23 cellular contexts compared by ENCODE assay signal in the genomic region with DNA sequence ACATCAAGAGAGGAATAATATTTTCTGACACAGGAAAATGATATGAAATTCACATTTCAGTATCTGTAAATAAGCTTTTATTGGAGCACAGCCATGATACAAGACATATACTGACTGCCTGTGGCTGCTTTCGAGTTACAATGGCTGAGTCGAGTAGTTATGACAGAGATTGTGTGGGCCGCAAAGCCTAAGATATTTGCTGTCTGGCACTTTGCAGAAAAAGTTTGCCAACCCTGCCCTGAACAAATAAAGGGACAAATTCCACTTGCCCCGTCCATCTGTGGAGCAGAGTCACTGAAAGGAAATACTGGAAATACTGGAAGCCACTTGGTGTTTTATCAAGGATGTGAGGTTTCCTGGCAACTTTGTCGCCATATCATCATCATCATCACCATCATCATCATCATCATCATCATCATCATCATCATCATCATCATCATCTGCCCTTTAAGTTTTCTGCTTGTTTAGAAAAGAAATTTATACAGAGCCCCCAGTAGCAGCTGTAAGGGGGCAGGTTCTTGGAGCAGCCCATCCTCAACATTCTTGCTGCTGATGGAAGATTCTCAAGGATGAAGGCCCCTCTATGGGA.
DNase-seq lines count a peak whose midpoint lies in the region; ATAC-seq and TF ChIP-seq lines count a peak whose summit lies in the region.
"Had no signal": no experiment of that assay in that cellular context is flagged by ENCODE, and none has a peak within 500 bp of the region (broad histone marks: within the 10 kb centered on the region; RNA-seq: fewer than 3 reads in every experiment).

No MANE protein-coding gene starts in this region.

- H3K36me3 ChIP-seq in HCT116 (ENCODE audit: control insufficient read depth in 1 of 2, insufficient read depth in 2 of 2, low read length in 2 of 2) (peaks cover 25 to 35% of the 10 kb centered on the region in 2 experiments), colonic mucosa (no peaks in the 10 kb centered on the region), subcutaneous abdominal adipose tissue (ENCODE audit: control insufficient read depth in 5 of 5, insufficient read depth in 5 of 5, low read length in 5 of 5) (peaks cover 0 to 5% (median 0%) of the 10 kb centered on the region in 5 donors)
- H3K36me3 ChIP-seq: vagina had no signal

- POLR2A ChIA-PET in HCT116 (lab: Charles Lee): no interaction called here

- H3K9me3 Mint-ChIP-seq in mesothelial cell of epicardium: no peaks in the 10 kb centered on the region
- H3K9me3 Mint-ChIP-seq: activated naive CD4-positive, alpha-beta T cell treated with anti-CD3 and anti-CD28 coated beads for 36 hours; activated T-cell treated with anti-CD3 and anti-CD28 coated beads, Interleukin-2, amount 50 U/mL, for 4 hours; stimulated activated naive CD8-positive, alpha-beta T cell treated with anti-CD3 and anti-CD28 coated beads, Interleukin-15, amount 100 ng/mL, for 72 hours had no signal

- intact Hi-C loops in HCT116 (cut with micrococcal nuclease): no loop called here
- intact Hi-C loops in colonic mucosa (cut with DNase I): no loop called here

- peak overlapping the region; percentile 67 for H3K27ac Mint-ChIP-seq in mesothelial cell of epicardium
- H3K27ac Mint-ChIP-seq: activated naive CD4-positive, alpha-beta T cell treated with anti-CD3 and anti-CD28 coated beads for 36 hours; stimulated activated naive CD8-positive, alpha-beta T cell treated with anti-CD3 and anti-CD28 coated beads, Interleukin-15, amount 100 ng/mL, for 72 hours had no signal

- H3K4me3 Mint-ChIP-seq in mesothelial cell of epicardium: no peak overlapping the region
- H3K4me3 Mint-ChIP-seq: activated naive CD4-positive, alpha-beta T cell treated with anti-CD3 and anti-CD28 coated beads for 36 hours; activated T-cell treated with anti-CD3 and anti-CD28 coated beads, Interleukin-2, amount 50 U/mL, for 4 hours; stimulated activated naive CD8-positive, alpha-beta T cell treated with anti-CD3 and anti-CD28 coated beads, Interleukin-15, amount 100 ng/mL, for 72 hours had no signal

- H3K9ac ChIP-seq in HCT116 (ENCODE audit: low read length): no peak overlapping the region
- no peak overlapping the region for H3K9ac ChIP-seq in colonic mucosa (ENCODE audit: low read depth in 2 of 2, low read length in 2 of 2)
- peak overlapping the region in 1 of 5 donors; percentile 44 for H3K9ac ChIP-seq in subcutaneous abdominal adipose tissue (ENCODE audit: low read length in 5 of 5)

- no peak for ATAC-seq in HCT116
- ATAC-seq: activated CD4-positive, CD25-positive, alpha-beta regulatory T cell treated with anti-CD3 and anti-CD28 coated beads, Interleukin-2, amount 50 U/mL, for 24 hours; activated T-cell treated with anti-CD3 and anti-CD28 coated beads, Interleukin-2, amount 50 U/mL, for 4 hours; stimulated activated naive CD8-positive, alpha-beta T cell treated with anti-CD3 and anti-CD28 coated beads, Interleukin-15, amount 100 ng/mL, for 72 hours had no signal

- H3K27me3 Mint-ChIP-seq in mesothelial cell of epicardium (ENCODE audit: low read depth): no peaks in the 10 kb centered on the region
- H3K27me3 Mint-ChIP-seq: naive B cell; stimulated activated naive CD8-positive, alpha-beta T cell treated with anti-CD3 and anti-CD28 coated beads, Interleukin-15, amount 100 ng/mL, for 72 hours had no signal

- peaks cover 2% of the 10 kb centered on the region for H3K36me3 Mint-ChIP-seq in mesothelial cell of epicardium
- H3K36me3 Mint-ChIP-seq: naive B cell had no signal

- TF ChIP-seq CTCF in HCT116 (IDR thresholded peaks at IDR 0.05 in 2 of 3, conservative IDR thresholded peaks at IDR 0.05 in 1 of 3; ENCODE audit: borderline replicate concordance in 1 of 3, insufficient read depth in 1 of 3, low read depth in 2 of 3, low read length in 2 of 3) (no peak), colonic mucosa (IDR thresholded peaks at IDR 0.05) (no peak), mesothelial cell of epicardium (IDR thresholded peaks at IDR 0.05; ENCODE audit: unreplicated experiment) (no peak)

- no peak overlapping the region for H3K27ac ChIP-seq in HCT116 (ENCODE audit: low read depth, low read length)
- H3K27ac ChIP-seq in colonic mucosa: peak overlapping the region; percentile 2
- peak overlapping the region; percentile 63 for H3K27ac ChIP-seq in subcutaneous abdominal adipose tissue (ENCODE audit: low read depth, low read length)
- H3K27ac ChIP-seq: C4-2B, vagina had no signal

- DNase-seq in HCT116 (ENCODE audit: low read depth, low spot score) (no peak), colonic mucosa (peak; percentile 59), mesothelial cell of epicardium (ENCODE audit: low spot score in 2 of 2, unreplicated experiment in 2 of 2) (no peak), cerebellum (ENCODE audit: low spot score) (no peak), DMS 273 (lab: John Stamatoyannopoulos, UW; ENCODE audit: unreplicated experiment) (no peak)
- DNase-seq in activated CD4-positive, alpha-beta T cell treated with anti-CD3 and anti-CD28 coated beads, Interleukin-2, amount 50 U/mL, for 48 hours: no peak
- DNase-seq in stimulated activated naive CD4-positive, alpha-beta T cell (lab: John Stamatoyannopoulos, UW): no peak
- DNase-seq: activated naive CD4-positive, alpha-beta T cell treated with anti-CD3 and anti-CD28 coated beads for 36 hours; activated T-cell treated with anti-CD3 and anti-CD28 coated beads, Interleukin-2, amount 50 U/mL, for 4 hours; anterior cingulate cortex; heart right ventricle; naive B cell; NCI-H1092; NCI-H2029 treated with DMSO at 0.1 percent for 48 hours; posterior cingulate gyrus; stimulated activated CD4-positive, alpha-beta T cell treated with anti-CD3 and anti-CD28 coated beads, Interleukin-4, amount 100 ng/mL, for 1 hour; stimulated activated naive CD8-positive, alpha-beta T cell treated with anti-CD3 and anti-CD28 coated beads, Interleukin-15, amount 100 ng/mL, for 72 hours had no signal

- peaks cover 55% of the 10 kb centered on the region; the same call in 1 of the 2 replicates for H4K20me1 ChIP-seq in HCT116 (ENCODE audit: insufficient read depth)

- peaks cover 15% of the 10 kb centered on the region for H3K4me1 Mint-ChIP-seq in mesothelial cell of epicardium
- H3K4me1 Mint-ChIP-seq: naive B cell; stimulated activated naive CD8-positive, alpha-beta T cell treated with anti-CD3 and anti-CD28 coated beads, Interleukin-15, amount 100 ng/mL, for 72 hours had no signal

- TF ChIP-seq RAD21 in HCT116 (IDR thresholded peaks at IDR 0.05; ENCODE audit: low read depth): no peak

- H3K4me2 ChIP-seq in HCT116 (ENCODE audit: low read length): no peak overlapping the region

- RAD21 ChIA-PET in HCT116 (lab: Charles Lee; ENCODE audit: low non-redundant PET in 1 of 2, low total read pairs in 2 of 2, uncharacterized antibody in 2 of 2, unreplicated experiment in 2 of 2): no interaction called here

- H3K9me3 ChIP-seq in HCT116 (ENCODE audit: control insufficient read depth in 1 of 2, insufficient read depth in 1 of 2, low read depth in 1 of 2, low read length in 2 of 2) (no peaks in the 10 kb centered on the region), colonic mucosa (no peaks in the 10 kb centered on the region), subcutaneous abdominal adipose tissue (ENCODE audit: control insufficient read depth in 5 of 5, low read length in 5 of 5) (no peaks in the 10 kb centered on the region)
- H3K9me3 ChIP-seq: HAP-1, heart right ventricle, vagina had no signal

- H3K4me1 ChIP-seq in HCT116 (ENCODE audit: control insufficient read depth in 1 of 2, insufficient read depth in 2 of 2, low read length in 2 of 2): peaks cover 1 to 3% of the 10 kb centered on the region in 2 experiments; a peak in 2 of 4 replicates
- peaks cover 12% of the 10 kb centered on the region for H3K4me1 ChIP-seq in colonic mucosa
- peaks cover 0 to 28% (median 25%) of the 10 kb centered on the region in 5 donors for H3K4me1 ChIP-seq in subcutaneous abdominal adipose tissue (ENCODE audit: control insufficient read depth in 5 of 5, insufficient read depth in 5 of 5, low read length in 5 of 5)

- H3K79me2 ChIP-seq in HCT116 (ENCODE audit: insufficient read depth, low read length): peaks cover 100% of the 10 kb centered on the region

- CTCF ChIA-PET in HCT116 (lab: Charles Lee): no interaction called here

- no peaks in the 10 kb centered on the region for H3K27me3 ChIP-seq in HCT116 (ENCODE audit: insufficient read depth, low read length)
- no peaks in the 10 kb centered on the region for H3K27me3 ChIP-seq in colonic mucosa
- H3K27me3 ChIP-seq in subcutaneous abdominal adipose tissue (ENCODE audit: control insufficient read depth in 5 of 5, insufficient read depth in 4 of 5, low read length in 5 of 5): no peaks in the 10 kb centered on the region
- H3K27me3 ChIP-seq: heart right ventricle, vagina had no signal

- BruUV-seq in HCT116 (replicated peaks; lab: Mats Ljungman, UMichigan): no TSS peak

- H3K4me3 ChIP-seq in HCT116 (replicated peaks in 1 of 2; ENCODE audit: low read depth in 1 of 2, low read length in 2 of 2) (no peak overlapping the region), colonic mucosa (no peak overlapping the region), subcutaneous abdominal adipose tissue (ENCODE audit: low read depth in 1 of 5, low read length in 5 of 5) (no peak overlapping the region)
- H3K4me3 ChIP-seq: HAP-1, heart right ventricle, skin epidermis, vagina had no signal

- no peak overlapping the region for H2AFZ ChIP-seq in HCT116 (ENCODE audit: low read depth, low read length, poor library complexity, severe bottlenecking)

- no peak for TF ChIP-seq POLR2A in HCT116 (IDR thresholded peaks at IDR 0.05; ENCODE audit: borderline replicate concordance, extremely low read depth, insufficient read depth, insufficient read length)

- H3K9me2 ChIP-seq in HCT116 (ENCODE audit: insufficient read depth): no peaks in the 10 kb centered on the region

TF ChIP-seq in HCT116, 20 proteins besides CTCF, POLR2A, EP300 and RAD21:
- 0 out of 2 replicates have a peak, but pooled peaks have one; percentile 16 for TF ChIP-seq POLR2AphosphoS5 (IDR thresholded peaks at IDR 0.05; ENCODE audit: low read depth, low read length)
- TF ChIP-seq TCF7L2 (IDR thresholded peaks at IDR 0.05; ENCODE audit: borderline replicate concordance, extremely low read depth, insufficient read depth, insufficient read length): no peak
